In genomic region chr10:130430291-130430690, GRCh38 we compare ENCODE assay signal across 30 cellular contexts.
"Had no signal": no experiment of that assay in that cellular context is flagged by ENCODE, and none has a peak within 500 bp of the region (broad histone marks: within the 10 kb centered on the region; RNA-seq: fewer than 3 reads in every experiment).

No MANE protein-coding gene starts in this region.

- H3K27ac Mint-ChIP-seq: activated CD4-positive, alpha-beta memory T cell treated with anti-CD3 and anti-CD28 coated beads for 36 hours; activated CD4-positive, alpha-beta T cell treated with anti-CD3 and anti-CD28 coated beads, Interleukin-2, amount 10 ng/mL, durations not matched to agents 7 days and 5 days; activated naive CD4-positive, alpha-beta T cell treated with anti-CD3 and anti-CD28 coated beads for 36 hours; activated naive CD8-positive, alpha-beta T cell; activated T-cell treated with anti-CD3 and anti-CD28 coated beads, Interleukin-2, amount 50 U/mL, for 24 hours; activated T-helper 1 cell treated with anti-CD3 and anti-CD28 coated beads, Interleukin-12 subunit alpha, Interleukin-12 subunit beta, Interleukin-2, Interleukin-4 antibody, amounts not matched to agents 30 ng/mL and 10 ng/mL and 1 ng/mL, durations not matched to agents 14 hours and 24 hours and 36 hours; brain; T-cell had no signal

- H3K27me3 Mint-ChIP-seq: activated CD4-positive, alpha-beta memory T cell treated with anti-CD3 and anti-CD28 coated beads for 36 hours; activated CD4-positive, alpha-beta T cell treated with anti-CD3 and anti-CD28 coated beads, Interleukin-2, amount 10 ng/mL, durations not matched to agents 7 days and 5 days; activated naive CD8-positive, alpha-beta T cell; activated T-cell treated with anti-CD3 and anti-CD28 coated beads, Interleukin-2, amount 50 U/mL, for 24 hours had no signal

- H3K27ac ChIP-seq: SK-N-MC, VCaP had no signal

- DNase-seq: activated CD4-positive, alpha-beta memory T cell treated with anti-CD3 and anti-CD28 coated beads for 36 hours; activated CD4-positive, alpha-beta T cell treated with anti-CD3 and anti-CD28 coated beads, Interleukin-2, amount 10 ng/mL, durations not matched to agents 7 days and 5 days; activated CD4-positive, CD25-positive, alpha-beta regulatory T cell; activated gamma-delta T cell; activated naive CD4-positive, alpha-beta T cell treated with anti-CD3 and anti-CD28 coated beads for 36 hours; activated T-cell treated with anti-CD3 and anti-CD28 coated beads, Interleukin-2, amount 50 U/mL, for 24 hours; amygdala; Karpas-422; MM.1S; NCI-H1105; NCI-H1436; NCI-H1694 treated with DMSO at 0.1 percent for 48 hours; NCI-H2029 treated with DMSO at 0.1 percent for 48 hours; NCI-H345; NCI-H510A treated with DMSO at 0.1 percent for 48 hours; NCI-H69; NK-92 treated with Interleukin-12 subunit alpha and Interleukin-12 subunit beta, amount 100 ng/mL, for 24 hours; OCI-M1; RPMI8226; T-cell; T-helper 2 cell; T1000 had no signal

- H3K9me3 Mint-ChIP-seq: activated CD4-positive, alpha-beta memory T cell treated with anti-CD3 and anti-CD28 coated beads for 36 hours; activated CD4-positive, alpha-beta T cell treated with anti-CD3 and anti-CD28 coated beads, Interleukin-2, amount 10 ng/mL, durations not matched to agents 7 days and 5 days; activated naive CD4-positive, alpha-beta T cell treated with anti-CD3 and anti-CD28 coated beads for 36 hours; activated T-cell treated with anti-CD3 and anti-CD28 coated beads, Interleukin-2, amount 50 U/mL, for 24 hours had no signal

- H3K4me3 ChIP-seq: K562, SK-N-MC had no signal

- H3K4me3 Mint-ChIP-seq: activated CD4-positive, alpha-beta memory T cell treated with anti-CD3 and anti-CD28 coated beads for 36 hours; activated CD4-positive, alpha-beta T cell treated with anti-CD3 and anti-CD28 coated beads, Interleukin-2, amount 10 ng/mL, durations not matched to agents 7 days and 5 days; activated naive CD4-positive, alpha-beta T cell treated with anti-CD3 and anti-CD28 coated beads for 36 hours; activated naive CD8-positive, alpha-beta T cell; activated T-cell treated with anti-CD3 and anti-CD28 coated beads, Interleukin-2, amount 50 U/mL, for 24 hours; activated T-helper 1 cell treated with anti-CD3 and anti-CD28 coated beads, Interleukin-12 subunit alpha, Interleukin-12 subunit beta, Interleukin-2, Interleukin-4 antibody, amounts not matched to agents 30 ng/mL and 10 ng/mL and 1 ng/mL, durations not matched to agents 14 hours and 24 hours and 36 hours; brain; T-cell had no signal

- H3K36me3 Mint-ChIP-seq: activated CD4-positive, alpha-beta memory T cell treated with anti-CD3 and anti-CD28 coated beads for 36 hours; activated naive CD8-positive, alpha-beta T cell; brain; T-cell had no signal

- H3K4me1 Mint-ChIP-seq: activated CD4-positive, alpha-beta T cell treated with anti-CD3 and anti-CD28 coated beads, Interleukin-2, amount 10 ng/mL, durations not matched to agents 7 days and 5 days; brain; T-cell had no signal

- ATAC-seq: K562, Panc1, Right ventricle myocardium inferior, T-cell had no signal
